In the genomic region with DNA sequence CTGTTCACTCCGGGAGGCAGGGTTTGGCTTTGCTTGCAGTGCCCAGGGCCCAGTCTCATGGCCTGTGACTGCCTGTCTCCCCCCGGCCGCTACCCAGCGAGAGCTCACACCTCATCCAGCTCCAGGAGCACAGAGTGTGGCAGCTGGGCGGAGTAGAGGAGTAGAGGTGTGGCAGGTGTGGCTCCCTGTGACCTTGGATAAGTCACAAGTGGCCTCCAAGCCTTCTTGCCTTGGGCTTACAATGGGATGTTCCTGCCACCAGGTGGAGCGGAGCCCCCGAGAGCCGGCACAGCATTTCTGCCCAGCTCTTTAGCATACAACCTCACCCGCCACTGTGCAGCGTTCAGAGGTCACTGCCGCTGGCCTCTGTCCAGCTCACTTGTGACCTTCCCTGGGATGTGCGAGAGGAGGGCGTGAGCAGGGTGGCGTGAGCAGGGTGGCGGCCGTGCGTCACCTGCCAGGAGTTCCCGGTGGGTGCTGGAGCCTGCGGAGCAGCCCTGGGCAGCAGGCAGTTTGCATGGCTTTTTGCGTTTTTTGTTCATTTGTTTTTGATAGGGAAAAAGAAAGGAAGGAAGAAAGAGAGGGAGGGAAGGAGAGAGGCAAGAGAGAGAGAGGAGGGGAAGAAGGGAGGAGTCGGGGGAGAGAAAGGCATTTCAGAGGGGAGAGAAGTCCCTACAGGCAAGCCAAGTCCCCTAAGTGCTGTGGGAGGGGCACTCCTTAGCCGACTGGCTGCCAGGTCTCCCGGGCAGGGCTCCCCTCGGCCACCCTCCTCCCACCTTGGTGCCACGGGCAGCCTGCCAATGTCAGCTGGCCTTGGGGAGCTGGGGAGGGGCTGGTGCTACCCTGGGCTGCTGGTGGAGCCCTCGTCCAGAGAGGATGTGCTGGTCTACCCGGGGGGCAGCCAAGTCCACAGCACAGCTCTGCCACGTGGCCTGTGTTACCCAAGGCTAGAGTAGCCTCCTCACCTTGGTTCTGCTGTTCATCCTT, we compare ENCODE assay signal across 1 cellular context.
TF ChIP-seq lines count a peak whose summit lies in the region.

No MANE protein-coding gene starts in this region.

TF ChIP-seq in HepG2, 621 proteins besides CTCF, POLR2A, EP300 and RAD21 (continued from another document and continues in another):
- TF ChIP-seq, protein P1, sequence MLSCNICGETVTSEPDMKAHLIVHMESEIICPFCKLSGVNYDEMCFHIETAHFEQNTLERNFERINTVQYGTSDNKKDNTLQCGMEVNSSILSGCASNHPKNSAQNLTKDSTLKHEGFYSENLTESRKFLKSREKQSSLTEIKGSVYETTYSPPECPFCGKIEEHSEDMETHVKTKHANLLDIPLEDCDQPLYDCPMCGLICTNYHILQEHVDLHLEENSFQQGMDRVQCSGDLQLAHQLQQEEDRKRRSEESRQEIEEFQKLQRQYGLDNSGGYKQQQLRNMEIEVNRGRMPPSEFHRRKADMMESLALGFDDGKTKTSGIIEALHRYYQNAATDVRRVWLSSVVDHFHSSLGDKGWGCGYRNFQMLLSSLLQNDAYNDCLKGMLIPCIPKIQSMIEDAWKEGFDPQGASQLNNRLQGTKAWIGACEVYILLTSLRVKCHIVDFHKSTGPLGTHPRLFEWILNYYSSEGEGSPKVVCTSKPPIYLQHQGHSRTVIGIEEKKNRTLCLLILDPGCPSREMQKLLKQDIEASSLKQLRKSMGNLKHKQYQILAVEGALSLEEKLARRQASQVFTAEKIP (CRISPR knock-in tag; IDR thresholded peaks at IDR 0.05; ENCODE audit: borderline replicate concordance) = no peak
- TF ChIP-seq CENPX (CRISPR knock-in tag; IDR thresholded peaks at IDR 0.05) (no peak), ARNT (IDR thresholded peaks at IDR 0.05) (no peak), YEATS2 (CRISPR knock-in tag; IDR thresholded peaks at IDR 0.05; ENCODE audit: borderline replicate concordance) (peak; percentile 57; the same call in 1 of the 2 replicates), ZSCAN30 (CRISPR knock-in tag; IDR thresholded peaks at IDR 0.05) (no peak), SETDB1 (CRISPR knock-in tag; IDR thresholded peaks at IDR 0.05; ENCODE audit: borderline replicate concordance) (no peak), ZNF709 (CRISPR knock-in tag; IDR thresholded peaks at IDR 0.05) (0 out of 2 replicates have a peak, but pooled peaks have one; percentile 36), ZNF274 (CRISPR knock-in tag; IDR thresholded peaks at IDR 0.05) (0 out of 2 replicates have a peak, but pooled peaks have one; percentile 12), HOXA5 (CRISPR knock-in tag; IDR thresholded peaks at IDR 0.05) (no peak), GTF3A (CRISPR knock-in tag; conservative IDR thresholded peaks at IDR 0.05) (0 out of 2 replicates have a peak, but pooled peaks have one; percentile 87), ZNF580 (CRISPR knock-in tag; IDR thresholded peaks at IDR 0.05; ENCODE audit: borderline replicate concordance, low read depth) (peak; percentile 61; the same call in 1 of the 2 replicates), EEA1 (CRISPR knock-in tag; IDR thresholded peaks at IDR 0.05; ENCODE audit: borderline replicate concordance) (no peak), ZNF121 (CRISPR knock-in tag; IDR thresholded peaks at IDR 0.05) (0 out of 2 replicates have a peak, but pooled peaks have one; percentile 14), PTBP1 (IDR thresholded peaks at IDR 0.05; ENCODE audit: low read depth, low read length, poor library complexity, severe bottlenecking) (peak; percentile 49), GZF1 (CRISPR knock-in tag; IDR thresholded peaks at IDR 0.05) (no peak), ZNF660 (CRISPR knock-in tag; IDR thresholded peaks at IDR 0.05; ENCODE audit: borderline replicate concordance, low read depth) (no peak), ZNF567 (CRISPR knock-in tag; IDR thresholded peaks at IDR 0.05; ENCODE audit: borderline replicate concordance) (0 out of 2 replicates have a peak, but pooled peaks have one; percentile 40), ZNF674 (CRISPR knock-in tag; IDR thresholded peaks at IDR 0.05; ENCODE audit: low read depth) (no peak), FLYWCH1 (CRISPR knock-in tag; IDR thresholded peaks at IDR 0.05) (no peak), ZNF362 (CRISPR knock-in tag; IDR thresholded peaks at IDR 0.05; ENCODE audit: borderline replicate concordance) (peak; percentile 43; the same call in 1 of the 2 replicates), KLF13 (CRISPR knock-in tag; IDR thresholded peaks at IDR 0.05) (no peak), SIN3B (IDR thresholded peaks at IDR 0.05; ENCODE audit: low read length) (no peak), RERE (CRISPR knock-in tag; IDR thresholded peaks at IDR 0.05; ENCODE audit: low read depth) (no peak), RFXANK (CRISPR knock-in tag; IDR thresholded peaks at IDR 0.05) (no peak), ZNF558 (CRISPR knock-in tag; IDR thresholded peaks at IDR 0.05; ENCODE audit: borderline replicate concordance) (no peak), STAG1 (CRISPR knock-in tag; IDR thresholded peaks at IDR 0.05) (peak; percentile 91), DZIP1 (CRISPR knock-in tag; IDR thresholded peaks at IDR 0.05) (no peak), GABPB1 (CRISPR knock-in tag; IDR thresholded peaks at IDR 0.05) (peak; percentile 70; the same call in 1 of the 2 replicates), ZNF275 (CRISPR knock-in tag; IDR thresholded peaks at IDR 0.05; ENCODE audit: borderline replicate concordance) (no peak), HNF4G (IDR thresholded peaks at IDR 0.05; ENCODE audit: borderline replicate concordance, low read depth, low read length) (peak; percentile 87), HNF4G (CRISPR knock-in tag; IDR thresholded peaks at IDR 0.05; ENCODE audit: borderline replicate concordance, low read depth) (peak; percentile 91), ZNF296 (CRISPR knock-in tag; conservative IDR thresholded peaks at IDR 0.05) (peak; percentile 96), ZGPAT (CRISPR knock-in tag; IDR thresholded peaks at IDR 0.05) (peak; percentile 91), ZIK1 (CRISPR knock-in tag; IDR thresholded peaks at IDR 0.05; ENCODE audit: borderline replicate concordance, low read depth) (no peak), KDM3A (CRISPR knock-in tag; IDR thresholded peaks at IDR 0.05; ENCODE audit: low read depth) (peak; percentile 58), KDM1A (CRISPR knock-in tag; IDR thresholded peaks at IDR 0.05) (no peak), ELF4 (CRISPR knock-in tag; IDR thresholded peaks at IDR 0.05; ENCODE audit: borderline replicate concordance) (no peak), NFIC (IDR thresholded peaks at IDR 0.05; ENCODE audit: low read length) (no peak)
- TF ChIP-seq, protein P2, sequence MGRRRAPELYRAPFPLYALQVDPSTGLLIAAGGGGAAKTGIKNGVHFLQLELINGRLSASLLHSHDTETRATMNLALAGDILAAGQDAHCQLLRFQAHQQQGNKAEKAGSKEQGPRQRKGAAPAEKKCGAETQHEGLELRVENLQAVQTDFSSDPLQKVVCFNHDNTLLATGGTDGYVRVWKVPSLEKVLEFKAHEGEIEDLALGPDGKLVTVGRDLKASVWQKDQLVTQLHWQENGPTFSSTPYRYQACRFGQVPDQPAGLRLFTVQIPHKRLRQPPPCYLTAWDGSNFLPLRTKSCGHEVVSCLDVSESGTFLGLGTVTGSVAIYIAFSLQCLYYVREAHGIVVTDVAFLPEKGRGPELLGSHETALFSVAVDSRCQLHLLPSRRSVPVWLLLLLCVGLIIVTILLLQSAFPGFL (CRISPR knock-in tag; IDR thresholded peaks at IDR 0.05) = no peak
